ENCODE assay signal across 18 cellular contexts in genomic region chr2:218577482-218578220, GRCh38. TPM values are rescaled to one million over a fixed set of nuclear protein-coding genes. Genes with fewer than 3 reads are reported as not detected.
DNase-seq lines count a peak whose midpoint lies in the region; ATAC-seq and TF ChIP-seq lines count a peak whose summit lies in the region.
"Had no signal": no experiment of that assay in that cellular context is flagged by ENCODE, and none has a peak within 500 bp of the region (broad histone marks: within the 10 kb centered on the region; RNA-seq: fewer than 3 reads in every experiment).

No MANE protein-coding gene starts in this region.

- H3K27me3 Mint-ChIP-seq in activated CD8-positive, alpha-beta T cell treated with anti-CD3 and anti-CD28 coated beads, Interleukin-2, amount 10 ng/mL, durations not matched to agents 7 days and 5 days (ENCODE audit: low read depth) = no peaks in the 10 kb centered on the region
- H3K27me3 Mint-ChIP-seq: central memory CD8-positive, alpha-beta T cell had no signal

- no peak overlapping the region for H3K4me3 ChIP-seq in DND-41 (ENCODE audit: low read depth in 1 of 2, low read length in 2 of 2)
- no peak overlapping the region for H3K4me3 ChIP-seq in WERI-Rb-1 (ENCODE audit: low read depth, low read length)
- no peak overlapping the region for H3K4me3 ChIP-seq in right cardiac atrium (ENCODE audit: low read length)
- no peak overlapping the region for H3K4me3 ChIP-seq in esophagus muscularis mucosa
- H3K4me3 ChIP-seq in Karpas-422 (ENCODE audit: low read length) = no peak overlapping the region
- H3K4me3 ChIP-seq: gastroesophageal sphincter, K562, suprapubic skin had no signal

- H3K4me1 ChIP-seq in DND-41 (ENCODE audit: insufficient read depth, low read length) = peaks cover 8% of the 10 kb centered on the region
- peaks cover 3% of the 10 kb centered on the region for H3K4me1 ChIP-seq in right cardiac atrium (ENCODE audit: control insufficient read depth, insufficient read depth, low read length)
- H3K4me1 ChIP-seq in esophagus muscularis mucosa = peaks cover 15 to 31% (median 19%) of the 10 kb centered on the region in 4 donors
- peaks cover 16% of the 10 kb centered on the region for H3K4me1 ChIP-seq in Karpas-422 (ENCODE audit: low read length)
- H3K4me1 ChIP-seq: suprapubic skin had no signal

- peak overlapping the region; percentile 30 for H3K27ac ChIP-seq in 22Rv1
- H3K27ac ChIP-seq in DND-41 (ENCODE audit: low read length) = no peak overlapping the region
- H3K27ac ChIP-seq in WERI-Rb-1 = peak overlapping the region; percentile 5; the same call in 1 of the 2 replicates
- H3K27ac ChIP-seq in right cardiac atrium (ENCODE audit: low read length) = peak overlapping the region; percentile 57
- peak overlapping the region in 1 of 4 donors; percentile 31 for H3K27ac ChIP-seq in esophagus muscularis mucosa (replicated peaks in 1 of 4)
- no peak overlapping the region for H3K27ac ChIP-seq in Karpas-422 (ENCODE audit: low read length)
- H3K27ac ChIP-seq: gastroesophageal sphincter, suprapubic skin had no signal

- DNase-seq in DND-41 = no peak
- no peak for DNase-seq in WERI-Rb-1
- DNase-seq in right cardiac atrium = no peak
- no peak for DNase-seq in esophagus muscularis mucosa (ENCODE audit: extremely low spot score)
- DNase-seq in activated CD8-positive, alpha-beta T cell treated with anti-CD3 and anti-CD28 coated beads, Interleukin-2, amount 10 ng/mL, durations not matched to agents 7 days and 5 days = no peak
- no peak for DNase-seq in Karpas-422
- no peak for DNase-seq in omental fat pad (ENCODE audit: low spot score)
- DNase-seq: activated effector memory CD4-positive, alpha-beta T cell treated with Interleukin-2 at 50 U/mL for 16 hours; left colon; NCI-H1930; NCI-H446 treated with DMSO at 0.1 percent for 48 hours; RPMI8226 had no signal

- peaks cover 96% of the 10 kb centered on the region for H3K79me2 ChIP-seq in DND-41 (ENCODE audit: insufficient read depth, low read length)
- peaks cover 87% of the 10 kb centered on the region for H3K79me2 ChIP-seq in Karpas-422 (ENCODE audit: low read length)

- no peak overlapping the region for H3K27ac Mint-ChIP-seq in activated CD8-positive, alpha-beta T cell treated with anti-CD3 and anti-CD28 coated beads, Interleukin-2, amount 10 ng/mL, durations not matched to agents 7 days and 5 days

- TF ChIP-seq CTCF in 22Rv1 (IDR thresholded peaks at IDR 0.05) (no peak), DND-41 (IDR thresholded peaks at IDR 0.05; ENCODE audit: borderline replicate concordance, extremely low read depth, low read length, poor library complexity, severe bottlenecking) (no peak), WERI-Rb-1 (IDR thresholded peaks at IDR 0.05; ENCODE audit: low read depth, low read length) (no peak), esophagus muscularis mucosa (IDR thresholded peaks at IDR 0.05) (no peak), omental fat pad (IDR thresholded peaks at IDR 0.05) (no peak)

- H3K36me3 Mint-ChIP-seq in activated CD8-positive, alpha-beta T cell treated with anti-CD3 and anti-CD28 coated beads, Interleukin-2, amount 10 ng/mL, durations not matched to agents 7 days and 5 days (ENCODE audit: low read depth) = peaks cover 48% of the 10 kb centered on the region

- peaks cover 44% of the 10 kb centered on the region for H3K4me1 Mint-ChIP-seq in activated CD8-positive, alpha-beta T cell treated with anti-CD3 and anti-CD28 coated beads, Interleukin-2, amount 10 ng/mL, durations not matched to agents 7 days and 5 days (ENCODE audit: low read depth)

- POLR2A ChIA-PET in activated CD8-positive, alpha-beta T cell treated with anti-CD3 and anti-CD28 coated beads, Interleukin-2, amount 10 ng/mL, durations not matched to agents 7 days and 5 days (lab: Charles Lee) = interaction anchor here (0.6 to 1.8 kb wide), 3 partner anchors 8 to 42 kb away, joined by 4 to 8 read pairs (median 6); partner anchors contain the start of gene USP37

- CTCF ChIA-PET in activated CD8-positive, alpha-beta T cell treated with anti-CD3 and anti-CD28 coated beads, Interleukin-2, amount 10 ng/mL, durations not matched to agents 7 days and 5 days (lab: Charles Lee) = interaction anchor here (0.8 to 1.2 kb wide), 2 partner anchors 70 to 82 kb away, joined by 3 read pairs; partner anchors contain the start of genes BCS1L and ZNF142

- peak overlapping the region; percentile 26; the same call in 1 of the 2 replicates for H3K4me2 ChIP-seq in DND-41 (ENCODE audit: insufficient read depth, low read length)
- H3K4me2 ChIP-seq in Karpas-422 (ENCODE audit: low read depth, low read length, poor library complexity, severe bottlenecking) = no peak overlapping the region

- ATAC-seq in DND-41 (ENCODE audit: insufficient read depth, low read depth) (no peak), right cardiac atrium (peak in 1 of 2 donors; percentile 39), omental fat pad (ENCODE audit: low FRiP score) (no peak)
- ATAC-seq in activated CD8-positive, alpha-beta T cell treated with anti-CD3 and anti-CD28 coated beads, Interleukin-2, amount 10 ng/mL, durations not matched to agents 7 days and 5 days = no peak
- ATAC-seq: gastroesophageal sphincter, K562, left colon had no signal

- intact Hi-C loops in right cardiac atrium (cut with DNase I) = no loop called here
- intact Hi-C loops in esophagus muscularis mucosa (cut with DNase I) = no loop called here

- TF ChIP-seq EP300 in esophagus muscularis mucosa (IDR thresholded peaks at IDR 0.05) = no peak

- no peaks in the 10 kb centered on the region for H3K9me2 ChIP-seq in Karpas-422 (replicated peaks; ENCODE audit: insufficient read depth, low read length)

- peaks cover 76% of the 10 kb centered on the region for H3K36me3 ChIP-seq in DND-41 (ENCODE audit: insufficient read depth, low read length)
- peaks cover 60% of the 10 kb centered on the region for H3K36me3 ChIP-seq in WERI-Rb-1
- H3K36me3 ChIP-seq in esophagus muscularis mucosa = peaks cover 0 to 33% (median 24%) of the 10 kb centered on the region in 4 donors
- peaks cover 28% of the 10 kb centered on the region; the same call in 1 of the 2 replicates for H3K36me3 ChIP-seq in Karpas-422 (ENCODE audit: insufficient read depth, low read length)

- no peak overlapping the region for H2AFZ ChIP-seq in DND-41 (ENCODE audit: low read depth, low read length)
- no peak overlapping the region for H2AFZ ChIP-seq in Karpas-422 (ENCODE audit: low read length)

- H3K9ac ChIP-seq in DND-41 (ENCODE audit: low read depth, low read length) (no peak overlapping the region), Karpas-422 (ENCODE audit: low read length) (no peak overlapping the region)

- no peak for TF ChIP-seq POLR2A in esophagus muscularis mucosa (IDR thresholded peaks at IDR 0.05; ENCODE audit: low read depth)

- H3K4me3 Mint-ChIP-seq in activated CD8-positive, alpha-beta T cell treated with anti-CD3 and anti-CD28 coated beads, Interleukin-2, amount 10 ng/mL, durations not matched to agents 7 days and 5 days = no peak overlapping the region
- H3K4me3 Mint-ChIP-seq: central memory CD8-positive, alpha-beta T cell; neural crest cell had no signal

- WGBS in right cardiac atrium = 84% methylated on average over 3 of the region's 3 CpGs
- WGBS in esophagus muscularis mucosa = 62% methylated on average over 1 of the region's 3 CpGs

- H3K27me3 ChIP-seq in DND-41 (ENCODE audit: insufficient read depth, low read length, poor library complexity) (no peaks in the 10 kb centered on the region), WERI-Rb-1 (ENCODE audit: insufficient read depth, low read depth, severe bottlenecking) (no peaks in the 10 kb centered on the region), right cardiac atrium (ENCODE audit: control insufficient read depth, insufficient read depth) (no peaks in the 10 kb centered on the region), esophagus muscularis mucosa (no peaks in the 10 kb centered on the region), Karpas-422 (ENCODE audit: low read length) (no peaks in the 10 kb centered on the region)
- H3K27me3 ChIP-seq: gastroesophageal sphincter, suprapubic skin had no signal

- no peaks in the 10 kb centered on the region for H3K9me3 Mint-ChIP-seq in activated CD8-positive, alpha-beta T cell treated with anti-CD3 and anti-CD28 coated beads, Interleukin-2, amount 10 ng/mL, durations not matched to agents 7 days and 5 days (ENCODE audit: insufficient read depth)
- H3K9me3 Mint-ChIP-seq: central memory CD8-positive, alpha-beta T cell; neural crest cell had no signal

- H4K20me1 ChIP-seq in DND-41 (ENCODE audit: insufficient read depth, low read length) (peaks cover 70% of the 10 kb centered on the region), Karpas-422 (ENCODE audit: insufficient read depth, low read depth, low read length) (peaks cover 15% of the 10 kb centered on the region)

- H3K9me3 ChIP-seq in DND-41 (ENCODE audit: insufficient read depth, low read length, severe bottlenecking) (no peaks in the 10 kb centered on the region), WERI-Rb-1 (ENCODE audit: severe bottlenecking) (no peaks in the 10 kb centered on the region), right cardiac atrium (ENCODE audit: control insufficient read depth, low read length) (no peaks in the 10 kb centered on the region), esophagus muscularis mucosa (no peaks in the 10 kb centered on the region), Karpas-422 (ENCODE audit: low read length) (no peaks in the 10 kb centered on the region)
- H3K9me3 ChIP-seq: gastroesophageal sphincter, suprapubic skin had no signal

RNA-seq across cellular contexts. Expression of gene CNOT9, which starts 9.0 kb away (rescaled TPM):
- total RNA-seq in right cardiac atrium = 10 to 100 TPM; 16.0 to 24.7 (median 19.3) TPM
- polyA plus RNA-seq in right cardiac atrium = 14.5 TPM
- total RNA-seq in esophagus muscularis mucosa = 10 to 100 TPM; 23.0 to 33.8 (median 28.8) TPM
- 10 to 100 TPM; 96.8 to 97.3 TPM for total RNA-seq in activated CD8-positive, alpha-beta T cell treated with anti-CD3 and anti-CD28 coated beads, Interleukin-2, amount 10 ng/mL, durations not matched to agents 7 days and 5 days
- 50.0 and 74.9 TPM in 2 replicates for total RNA-seq in Karpas-422 (2014; rRNA removed; shearing (Covaris generic); ENCODE audit: low replicate concordance)
- total RNA-seq in omental fat pad = 10 to 100 TPM; 35.7 to 88.7 (median 57.9) TPM

RNA-seq across cellular contexts. Expression of gene USP37, which starts 9.5 kb away (rescaled TPM):
- total RNA-seq in right cardiac atrium (1 to 10 TPM; 6.1 to 9.9 (median 7.6) TPM), esophagus muscularis mucosa (10 to 100 TPM in 1 of 4 donors, 1 to 10 TPM in 3; 6.7 to 15.0 (median 8.5) TPM), omental fat pad (10 to 100 TPM in 2 of 4 donors, 1 to 10 TPM in 2; 8.5 to 44.6 (median 12.2) TPM)
- 1.7 TPM for polyA plus RNA-seq in right cardiac atrium
- 10 to 100 TPM; 33.9 to 38.1 TPM for total RNA-seq in activated CD8-positive, alpha-beta T cell treated with anti-CD3 and anti-CD28 coated beads, Interleukin-2, amount 10 ng/mL, durations not matched to agents 7 days and 5 days
- 8.9 and 16.9 TPM in 2 replicates for total RNA-seq in Karpas-422 (2014; rRNA removed; shearing (Covaris generic); ENCODE audit: low replicate concordance)

RNA-seq across cellular contexts. Expression of gene PLCD4, which starts 30.0 kb away (rescaled TPM):
- total RNA-seq in right cardiac atrium (1 to 10 TPM in 1 of 4 donors, under 1 TPM in 3; 0.53 to 1.3 (median 0.88) TPM), esophagus muscularis mucosa (1 to 10 TPM; 2.6 to 5.8 (median 4.8) TPM), omental fat pad (1 to 10 TPM in 3 of 4 donors, under 1 TPM in 1; 0.56 to 2.9 (median 2.0) TPM)
- polyA plus RNA-seq in right cardiac atrium = 0.48 TPM
- under 1 TPM; 0.26 to 0.32 TPM for total RNA-seq in activated CD8-positive, alpha-beta T cell treated with anti-CD3 and anti-CD28 coated beads, Interleukin-2, amount 10 ng/mL, durations not matched to agents 7 days and 5 days
- total RNA-seq in Karpas-422 (2014; rRNA removed; shearing (Covaris generic); ENCODE audit: low replicate concordance) = 0.43 TPM in 1 of 2 replicates, not detected in the other
- total RNA-seq: K562 had no signal

Comparison
In these comparisons a context has a peak if more than half of its experiments do, and no peak if none do; other contexts are left out.
1. H3K27ac ChIP-seq: peak in 22Rv1 (single experiment), WERI-Rb-1 (single experiment) and right cardiac atrium (single experiment); none in DND-41 (single experiment) and Karpas-422 (single experiment).